ENCODE assay signal across 24 cellular contexts in genomic region chr1:1941211-1941841, GRCh38. TPM values are rescaled to one million over a fixed set of nuclear protein-coding genes. Genes with fewer than 3 reads are reported as not detected.
"Had no signal": no experiment of that assay in that cellular context is flagged by ENCODE, and none has a peak within 500 bp of the region (broad histone marks: within the 10 kb centered on the region; RNA-seq: fewer than 3 reads in every experiment).

No MANE protein-coding gene starts in this region.

- H3K36me3 Mint-ChIP-seq: activated naive CD4-positive, alpha-beta T cell treated with anti-CD3 and anti-CD28 coated beads, Interleukin-2, amount 50 U/mL, for 24 hours; WTC11 had no signal

- H3K27ac ChIP-seq: ascending aorta, body of pancreas had no signal

- H3K9me3 ChIP-seq: ascending aorta, body of pancreas had no signal

- H3K4me3 Mint-ChIP-seq: activated CD8-positive, alpha-beta T cell treated with anti-CD3 and anti-CD28 coated beads, Interleukin-2, amount 10 ng/mL, durations not matched to agents 7 days and 5 days; activated naive CD4-positive, alpha-beta T cell treated with anti-CD3 and anti-CD28 coated beads, Interleukin-2, amount 50 U/mL, for 24 hours; T-helper 17 cell; WTC11 had no signal

- H3K36me3 ChIP-seq: ascending aorta had no signal

- H3K4me1 ChIP-seq: ascending aorta had no signal

- H3K9me3 Mint-ChIP-seq: activated naive CD4-positive, alpha-beta T cell treated with anti-CD3 and anti-CD28 coated beads, Interleukin-2, amount 50 U/mL, for 24 hours; WTC11 had no signal

- FAIRE-seq: bronchial epithelial cell, RCC 7860 had no signal

- H3K4me1 Mint-ChIP-seq: activated naive CD4-positive, alpha-beta T cell treated with anti-CD3 and anti-CD28 coated beads, Interleukin-2, amount 50 U/mL, for 24 hours had no signal

- H3K27me3 Mint-ChIP-seq: activated naive CD4-positive, alpha-beta T cell treated with anti-CD3 and anti-CD28 coated beads, Interleukin-2, amount 50 U/mL, for 24 hours had no signal

- H3K27me3 ChIP-seq: ascending aorta, body of pancreas had no signal

- H3K27ac Mint-ChIP-seq: activated CD8-positive, alpha-beta T cell treated with anti-CD3 and anti-CD28 coated beads, Interleukin-2, amount 10 ng/mL, durations not matched to agents 7 days and 5 days; activated naive CD4-positive, alpha-beta T cell treated with anti-CD3 and anti-CD28 coated beads, Interleukin-2, amount 50 U/mL, for 24 hours; T-helper 17 cell; WTC11 had no signal

- ATAC-seq: activated CD8-positive, alpha-beta T cell treated with anti-CD3 and anti-CD28 coated beads, Interleukin-2, amount 10 ng/mL, durations not matched to agents 7 days and 5 days; body of pancreas; PC-3; T-helper 17 cell; WTC11 had no signal

- H3K4me3 ChIP-seq: ascending aorta, body of pancreas had no signal

- DNase-seq: activated CD4-positive, alpha-beta T cell treated with anti-CD3 and anti-CD28 coated beads for 48 hours; activated CD4-positive, alpha-beta T cell treated with anti-CD3 and anti-CD28 coated beads, Interleukin-2, amount 50 U/mL, for 4 hours; activated CD4-positive, CD25-positive, alpha-beta regulatory T cell treated with anti-CD3 and anti-CD28 coated beads, Interleukin-2, amount 50 U/mL, for 72 hours; activated CD8-positive, alpha-beta memory T cell treated with anti-CD3 and anti-CD28 coated beads, Interleukin-2, amount 50 U/mL, for 48 hours; activated CD8-positive, alpha-beta T cell treated with anti-CD3 and anti-CD28 coated beads, Interleukin-2, amount 10 ng/mL, durations not matched to agents 7 days and 5 days; activated T-cell treated with anti-CD3 and anti-CD28 coated beads, Interleukin-2, amount 50 U/mL, for 1 hour; body of pancreas; Kasumi-1; KBM-7; NCI-H1105 treated with DMSO at 0.1 percent for 48 hours; NCI-H1436 treated with DMSO at 0.1 percent for 48 hours; NCI-H187; NCI-H2081 treated with DMSO at 0.1 percent for 48 hours; NCI-H446; NCI-H524; PC-3; SIG-M5; T-helper 17 cell; T-helper 9 cell had no signal

RNA-seq across cellular contexts. Expression of gene TMEM52, which starts 22.2 kb away (rescaled TPM):
- total RNA-seq: ascending aorta had no signal

RNA-seq across cellular contexts. Expression of gene CALML6, which starts 26.3 kb away (rescaled TPM):
- total RNA-seq: ascending aorta had no signal
